Comparison of ENCODE assay signal across 9 cellular contexts in genomic region chr17:39164675-39165143, GRCh38. TPM values are rescaled to one million over a fixed set of nuclear protein-coding genes. Genes with fewer than 3 reads are reported as not detected.
DNase-seq lines count a peak whose midpoint lies in the region; ATAC-seq and TF ChIP-seq lines count a peak whose summit lies in the region.
"Had no signal": no experiment of that assay in that cellular context is flagged by ENCODE, and none has a peak within 500 bp of the region (broad histone marks: within the 10 kb centered on the region; RNA-seq: fewer than 3 reads in every experiment).

No MANE protein-coding gene starts in this region.

- DNase-seq in CD4-positive, CD25-positive, alpha-beta regulatory T cell: peak; percentile 54 to 88 (median 71)
- DNase-seq in M059J (ENCODE audit: low read depth) (peak; percentile 85), T-helper 17 cell (peak; percentile 48 to 54 (median 49)), ascending aorta (ENCODE audit: low spot score in 2 of 2) (peak; percentile 69 to 95), hepatic stellate cell (ENCODE audit: low spot score) (peak; percentile 98), putamen (ENCODE audit: low spot score) (peak; percentile 60), uterus (peak; percentile 85 to 91)

- H3K27me3 Mint-ChIP-seq in CD4-positive, CD25-positive, alpha-beta regulatory T cell: peaks cover 50% of the 10 kb centered on the region
- peaks cover 34% of the 10 kb centered on the region for H3K27me3 Mint-ChIP-seq in T-helper 17 cell

- ATAC-seq in CD4-positive, CD25-positive, alpha-beta regulatory T cell (ENCODE audit: low read depth in 2 of 2): peak; percentile 75 to 79
- ATAC-seq in GM21381 (IDR thresholded peaks at IDR 0.05; ENCODE audit: unreplicated experiment): peak; percentile 74
- ATAC-seq in T-helper 17 cell: peak; percentile 89

- no peak for TF ChIP-seq POLR2A in uterus (IDR thresholded peaks at IDR 0.05)

- H3K36me3 ChIP-seq in CD4-positive, CD25-positive, alpha-beta regulatory T cell (ENCODE audit: control insufficient read depth, insufficient read depth, low read length): no peaks in the 10 kb centered on the region
- no peaks in the 10 kb centered on the region for H3K36me3 ChIP-seq in ascending aorta
- H3K36me3 ChIP-seq in uterus: no peaks in the 10 kb centered on the region

- peaks cover 0 to 3% (median 0%) of the 10 kb centered on the region in 7 donors for H3K9me3 Mint-ChIP-seq in CD4-positive, CD25-positive, alpha-beta regulatory T cell

- peak overlapping the region; percentile 42 for H3K4me3 ChIP-seq in CD4-positive, CD25-positive, alpha-beta regulatory T cell (ENCODE audit: low read depth, low read length)
- H3K4me3 ChIP-seq in ascending aorta (peak overlapping the region; percentile 56 to 66), uterus (peak overlapping the region; percentile 24 to 31)

- no peak overlapping the region for H3K27ac ChIP-seq in CD4-positive, CD25-positive, alpha-beta regulatory T cell (ENCODE audit: insufficient read depth, low read length, poor library complexity, severe bottlenecking)
- H3K27ac ChIP-seq in ascending aorta (peak overlapping the region; percentile 11 to 31), uterus (peak overlapping the region in 1 of 2 donors; percentile 23)

- H3K4me3 Mint-ChIP-seq in CD4-positive, CD25-positive, alpha-beta regulatory T cell: peak overlapping the region; percentile 76 to 91 (median 89)
- peak overlapping the region; percentile 97 for H3K4me3 Mint-ChIP-seq in T-helper 17 cell

- H3K9me3 ChIP-seq in CD4-positive, CD25-positive, alpha-beta regulatory T cell (ENCODE audit: control insufficient read depth in 2 of 2, low read length in 2 of 2): no peaks in the 10 kb centered on the region
- H3K9me3 ChIP-seq in T-helper 17 cell (ENCODE audit: control insufficient read depth, low read length, poor library complexity, severe bottlenecking) (no peaks in the 10 kb centered on the region), ascending aorta (no peaks in the 10 kb centered on the region), uterus (no peaks in the 10 kb centered on the region)

- H3K4me1 Mint-ChIP-seq in CD4-positive, CD25-positive, alpha-beta regulatory T cell: peaks cover 0 to 16% (median 10%) of the 10 kb centered on the region in 4 donors
- H3K4me1 Mint-ChIP-seq in T-helper 17 cell: peaks cover 12% of the 10 kb centered on the region

- no peaks in the 10 kb centered on the region for H3K36me3 Mint-ChIP-seq in CD4-positive, CD25-positive, alpha-beta regulatory T cell
- peaks cover 5% of the 10 kb centered on the region for H3K36me3 Mint-ChIP-seq in T-helper 17 cell (ENCODE audit: low read depth)

- TF ChIP-seq CTCF in ascending aorta (IDR thresholded peaks at IDR 0.05) (peak; percentile 78 to 88 (median 83)), uterus (IDR thresholded peaks at IDR 0.05) (peak; percentile 57 to 80 (median 70))

- peak overlapping the region in 1 of 3 donors; percentile 24 for H3K27ac Mint-ChIP-seq in CD4-positive, CD25-positive, alpha-beta regulatory T cell
- H3K27ac Mint-ChIP-seq in T-helper 17 cell: peak overlapping the region; percentile 24

- intact Hi-C loops in ascending aorta (cut with DNase I) (loop anchor here (2.0 to 5.0 kb wide), 2 partner anchors 30 to 68 kb away; no protein-coding TSS in a partner anchor), uterus (cut with DNase I; ENCODE audit: low total_unique reads) (no loop called here)

- peaks cover 16% of the 10 kb centered on the region for H3K4me1 ChIP-seq in CD4-positive, CD25-positive, alpha-beta regulatory T cell (ENCODE audit: control insufficient read depth, insufficient read depth, low read length, poor library complexity, severe bottlenecking)
- H3K4me1 ChIP-seq in ascending aorta (peaks cover 7 to 10% of the 10 kb centered on the region in 2 donors), uterus (no peaks in the 10 kb centered on the region)

- peaks cover 16% of the 10 kb centered on the region for H3K27me3 ChIP-seq in CD4-positive, CD25-positive, alpha-beta regulatory T cell (ENCODE audit: control insufficient read depth, insufficient read depth, low read length)
- H3K27me3 ChIP-seq in ascending aorta: no peaks in the 10 kb centered on the region
- no peaks in the 10 kb centered on the region for H3K27me3 ChIP-seq in uterus

RNA-seq across cellular contexts. Expression of gene ARL5C, which starts 1.3 kb away (rescaled TPM):
- total RNA-seq in CD4-positive, CD25-positive, alpha-beta regulatory T cell: not detected
- not detected for polyA plus RNA-seq in CD4-positive, CD25-positive, alpha-beta regulatory T cell
- total RNA-seq in M059J (2014; rRNA removed; shearing (Covaris generic)): not detected in 2 replicates
- not detected for total RNA-seq in T-helper 17 cell
- not detected for total RNA-seq in ascending aorta
- not detected for total RNA-seq in uterus
- total RNA-seq: T-helper 2 cell treated with Interferon-gamma antibody and Interleukin-4, amounts not matched to agents 100 ng/mL and 5 ng/mL, for 36 hours had no signal

RNA-seq across cellular contexts. Expression of gene PLXDC1, which starts 13.3 kb away (rescaled TPM):
- 12.9 TPM for total RNA-seq in CD4-positive, CD25-positive, alpha-beta regulatory T cell
- 1 to 10 TPM in 2 of 4 donors, under 1 TPM in 2; 0.27 to 1.8 (median 1.1) TPM for polyA plus RNA-seq in CD4-positive, CD25-positive, alpha-beta regulatory T cell
- total RNA-seq in M059J (2014; rRNA removed; shearing (Covaris generic)): 0.81 and 1.2 TPM in 2 replicates
- 10 to 100 TPM in 1 of 2 donors, 1 to 10 TPM in 1; 7.5 to 11.7 TPM for total RNA-seq in T-helper 17 cell
- 23.8 TPM for total RNA-seq in ascending aorta
- 10 to 100 TPM in 3 of 4 donors, 1 to 10 TPM in 1; 3.3 to 45.1 (median 21.5) TPM for total RNA-seq in uterus

RNA-seq across cellular contexts. Expression of gene CACNB1, which starts 32.8 kb away (rescaled TPM):
- 19.3 TPM for total RNA-seq in CD4-positive, CD25-positive, alpha-beta regulatory T cell
- 1 to 10 TPM in 2 of 4 donors, under 1 TPM in 2; 0.48 to 1.5 (median 0.97) TPM for polyA plus RNA-seq in CD4-positive, CD25-positive, alpha-beta regulatory T cell
- 0.59 and 1.2 TPM in 2 replicates for total RNA-seq in M059J (2014; rRNA removed; shearing (Covaris generic))
- total RNA-seq in T-helper 17 cell (10 to 100 TPM; 21.4 to 21.9 TPM), ascending aorta (9.6 TPM), uterus (10 to 100 TPM in 2 of 4 donors, 1 to 10 TPM in 2; 5.6 to 23.3 (median 8.4) TPM)

RNA-seq across cellular contexts. Expression of gene RPL19, which starts 35.4 kb away (rescaled TPM):
- total RNA-seq in CD4-positive, CD25-positive, alpha-beta regulatory T cell: 2,336 TPM
- 1,000 to 10,000 TPM; 2,055 to 3,537 (median 2,931) TPM for polyA plus RNA-seq in CD4-positive, CD25-positive, alpha-beta regulatory T cell
- total RNA-seq in M059J (2014; rRNA removed; shearing (Covaris generic)): 1,597 and 1,617 TPM in 2 replicates
- total RNA-seq in T-helper 17 cell (1,000 to 10,000 TPM; 3,035 to 3,199 TPM), ascending aorta (1,889 TPM), uterus (1,000 to 10,000 TPM; 1,469 to 5,936 (median 3,528) TPM)
